1 cellular context compared by ENCODE assay signal in genomic region chr13:77262198-77262597, GRCh38.
TF ChIP-seq lines count a peak whose summit lies in the region.

No MANE protein-coding gene starts in this region.

TF ChIP-seq in HepG2, 621 proteins besides CTCF, POLR2A, EP300 and RAD21 (continued from another document):
- peak; percentile 85 to 92 for TF ChIP-seq MAFK (conservative IDR thresholded peaks at IDR 0.05 in 1 of 2, IDR thresholded peaks at IDR 0.05 in 1 of 2; ENCODE audit: low read length in 2 of 2)
- no peak for TF ChIP-seq SATB2 (CRISPR knock-in tag; IDR thresholded peaks at IDR 0.05)
- TF ChIP-seq MAFF (IDR thresholded peaks at IDR 0.05; ENCODE audit: low read depth, low read length), result peak; percentile 88
- TF ChIP-seq ZNF431 (CRISPR knock-in tag; IDR thresholded peaks at IDR 0.05; ENCODE audit: borderline replicate concordance, low read depth), result no peak
